In the genomic region with DNA sequence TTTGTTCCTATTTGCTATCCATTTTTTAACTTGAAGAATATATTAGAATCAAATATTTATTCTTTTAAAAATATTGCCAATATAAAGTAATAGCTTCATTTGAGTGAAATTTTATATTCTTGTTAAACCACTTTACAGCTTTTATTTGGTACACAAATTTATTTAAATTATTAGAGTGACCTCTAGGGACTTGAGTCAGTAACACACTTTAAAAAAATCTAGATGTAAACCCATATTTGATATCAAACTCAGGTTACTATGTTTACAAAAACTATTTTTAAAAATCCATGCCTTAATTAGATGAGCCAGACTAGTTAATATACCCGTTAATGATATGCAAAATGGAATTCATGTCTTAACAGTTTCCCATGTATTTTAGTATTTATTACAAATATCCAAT, we compare ENCODE assay signal across 10 cellular contexts.
DNase-seq lines count a peak whose midpoint lies in the region; TF ChIP-seq lines count a peak whose summit lies in the region.
"Had no signal": no experiment of that assay in that cellular context is flagged by ENCODE, and none has a peak within 500 bp of the region (broad histone marks: within the 10 kb centered on the region; RNA-seq: fewer than 3 reads in every experiment).

No MANE protein-coding gene starts in this region.

- H3K27me3 ChIP-seq in AG04450 (ENCODE audit: control insufficient read depth, insufficient read depth, low read length) (no peaks in the 10 kb centered on the region), brain microvascular endothelial cell (replicated peaks) (no peaks in the 10 kb centered on the region)
- H3K27me3 ChIP-seq: SJCRH30 had no signal

- H3K27me3 Mint-ChIP-seq in HFFc6 (ENCODE audit: insufficient read depth) (no peaks in the 10 kb centered on the region; the same call in 1 of the 2 replicates), nephron (ENCODE audit: low read depth) (no peaks in the 10 kb centered on the region)
- H3K27me3 Mint-ChIP-seq: central memory CD8-positive, alpha-beta T cell had no signal

- no peak overlapping the region for H3K27ac ChIP-seq in AG04450 (ENCODE audit: low read depth, low read length)
- peak overlapping the region; percentile 97 for H3K27ac ChIP-seq in brain microvascular endothelial cell
- H3K27ac ChIP-seq: SJCRH30 had no signal

- CTCF ChIA-PET in AG04450 (lab: Charles Lee): interaction anchor here (0.6 to 4.9 kb wide), 47 partner anchors 9 to 523 kb away, joined by 3 to 53 read pairs (median 5); a partner anchor contains a TSS

- peaks cover 38% of the 10 kb centered on the region for H3K36me3 ChIP-seq in brain microvascular endothelial cell (replicated peaks)

- no peak overlapping the region for H3K27ac Mint-ChIP-seq in HFFc6
- H3K27ac Mint-ChIP-seq in nephron: no peak overlapping the region

- H3K4me3 ChIP-seq in AG04450 (ENCODE audit: low read depth, low read length): no peak overlapping the region
- no peak overlapping the region for H3K4me3 ChIP-seq in brain microvascular endothelial cell (ENCODE audit: low read depth, low read length)
- H3K4me3 ChIP-seq: SJCRH30 had no signal

- 0 out of 2 replicates have a peak, but pooled peaks have one; percentile 2 for TF ChIP-seq CTCF in AG04450 (IDR thresholded peaks at IDR 0.05; ENCODE audit: low read depth, low read length)
- TF ChIP-seq CTCF in HFFc6 (IDR thresholded peaks at IDR 0.05): peak; percentile 72
- TF ChIP-seq CTCF in brain microvascular endothelial cell (IDR thresholded peaks at IDR 0.05; ENCODE audit: low read depth, low read length, missing control alignments): no peak
- TF ChIP-seq CTCF in nephron (IDR thresholded peaks at IDR 0.05; ENCODE audit: unreplicated experiment in 3 of 3): peak; percentile 8 to 52 (median 36)

- DNase-seq in AG04450 (ENCODE audit: low read depth, low spot score) (no peak), HFFc6 (no peak), brain microvascular endothelial cell (no peak), GM19238 (ENCODE audit: insufficient read length, low spot score) (no peak), NCI-H1436 treated with DMSO at 0.1 percent for 48 hours (lab: John Stamatoyannopoulos, UW) (no peak), iPS-NIHi11 (ENCODE audit: low spot score) (no peak), hepatic stellate cell (ENCODE audit: low spot score) (no peak)
- DNase-seq: SJCRH30 had no signal

- no peaks in the 10 kb centered on the region for H3K9me3 Mint-ChIP-seq in HFFc6
- H3K9me3 Mint-ChIP-seq in nephron: no peaks in the 10 kb centered on the region
- H3K9me3 Mint-ChIP-seq: central memory CD8-positive, alpha-beta T cell had no signal

- in situ Hi-C loops in brain microvascular endothelial cell (cut with HindIII; ENCODE audit: low pct_ligation_motif_present, low sequenced_read_pairs): loop anchor here (25.0 kb wide), 1 partner anchor 395 kb away; no protein-coding TSS in a partner anchor

- POLR2A ChIA-PET in AG04450 (lab: Yijun Ruan, JAX): interaction anchor here (0.6 to 1.2 kb wide), 2 partner anchors 114 to 135 kb away, joined by 4 to 5 read pairs; a partner anchor contains a TSS

- H3K4me3 Mint-ChIP-seq in HFFc6 (no peak overlapping the region), nephron (no peak overlapping the region)
- H3K4me3 Mint-ChIP-seq: central memory CD8-positive, alpha-beta T cell had no signal

- H3K36me3 Mint-ChIP-seq in HFFc6 (ENCODE audit: low read depth) (peaks cover 48% of the 10 kb centered on the region), nephron (ENCODE audit: low read depth) (peaks cover 56% of the 10 kb centered on the region)

- no peaks in the 10 kb centered on the region for H3K9me3 ChIP-seq in AG04450 (ENCODE audit: control insufficient read depth, insufficient read depth, low read length)
- H3K9me3 ChIP-seq: SJCRH30 had no signal

- H3K4me1 Mint-ChIP-seq in HFFc6 (ENCODE audit: low read depth): peaks cover 52% of the 10 kb centered on the region
- H3K4me1 Mint-ChIP-seq in nephron: peaks cover 47% of the 10 kb centered on the region
